ENCODE assay signal across 8 cellular contexts in genomic region chr17:46940692-46941404, GRCh38. TPM values are rescaled to one million over a fixed set of nuclear protein-coding genes. Genes with fewer than 3 reads are reported as not detected.
A peak's percentile ranks its signal among the peaks of the same experiment; 100 is the strongest.
DNase-seq lines count a peak whose midpoint lies in the region; ATAC-seq and TF ChIP-seq lines count a peak whose summit lies in the region.

No MANE protein-coding gene starts in this region.

- H3K9me3 Mint-ChIP-seq in activated naive CD8-positive, alpha-beta T cell treated with anti-CD3 and anti-CD28 coated beads, Interleukin-2, amount 10 ng/mL, durations not matched to agents 7 days and 5 days: no peaks in the 10 kb centered on the region

- no peaks in the 10 kb centered on the region for H3K27me3 Mint-ChIP-seq in activated naive CD8-positive, alpha-beta T cell treated with anti-CD3 and anti-CD28 coated beads, Interleukin-2, amount 10 ng/mL, durations not matched to agents 7 days and 5 days

- CTCF ChIA-PET in BJ (lab: Yijun Ruan, JAX): interaction anchor here (0.6 to 8.1 kb wide), 20 partner anchors 9 to 128 kb away, joined by 3 to 146 read pairs (median 12); no protein-coding TSS in a partner anchor

- peaks cover 20% of the 10 kb centered on the region for H3K4me1 Mint-ChIP-seq in activated naive CD8-positive, alpha-beta T cell treated with anti-CD3 and anti-CD28 coated beads, Interleukin-2, amount 10 ng/mL, durations not matched to agents 7 days and 5 days

- peak overlapping the region in 1 of 10 donors; percentile 24 for H3K27ac ChIP-seq in heart right ventricle

- H3K4me1 ChIP-seq in heart right ventricle: peaks cover 0 to 33% (median 18%) of the 10 kb centered on the region in 9 donors

- peaks cover 4% of the 10 kb centered on the region for H3K36me3 Mint-ChIP-seq in activated naive CD8-positive, alpha-beta T cell treated with anti-CD3 and anti-CD28 coated beads, Interleukin-2, amount 10 ng/mL, durations not matched to agents 7 days and 5 days

- POLR2A ChIA-PET in BJ (lab: Charles Lee): no interaction called here
- POLR2A ChIA-PET in activated naive CD8-positive, alpha-beta T cell treated with anti-CD3 and anti-CD28 coated beads, Interleukin-2, amount 10 ng/mL, durations not matched to agents 7 days and 5 days (lab: Charles Lee): no interaction called here

- 39 to 42% methylated on average over 7 of the region's 7 CpGs for WGBS in heart right ventricle, 2 donors

- TF ChIP-seq CTCF in BJ (IDR thresholded peaks at IDR 0.05; ENCODE audit: insufficient read depth, low read depth, low read length) (peak; percentile 94), heart right ventricle (IDR thresholded peaks at IDR 0.05) (peak; percentile 55 to 89 (median 84)), retinal pigment epithelial cell (conservative IDR thresholded peaks at IDR 0.05; ENCODE audit: low read depth, low read length) (peak; percentile 97)

- H3K36me3 ChIP-seq in BJ (ENCODE audit: control insufficient read depth, insufficient read depth, low read length) (peaks cover 18% of the 10 kb centered on the region), heart right ventricle (peaks cover 0 to 64% (median 37%) of the 10 kb centered on the region in 9 donors)

- H3K27me3 ChIP-seq in BJ (ENCODE audit: control insufficient read depth, insufficient read depth, low read length): no peaks in the 10 kb centered on the region
- no peaks in the 10 kb centered on the region for H3K27me3 ChIP-seq in heart right ventricle

- H3K4me3 ChIP-seq in BJ (ENCODE audit: low read depth, low read length) (no peak overlapping the region), heart right ventricle (no peak overlapping the region), retinal pigment epithelial cell (ENCODE audit: low read length) (no peak overlapping the region)

- ATAC-seq in GM21423 (IDR thresholded peaks at IDR 0.05; ENCODE audit: unreplicated experiment) (peak; percentile 71), heart right ventricle (peak; percentile 68 to 88 (median 78))
- ATAC-seq in activated naive CD8-positive, alpha-beta T cell treated with anti-CD3 and anti-CD28 coated beads, Interleukin-2, amount 10 ng/mL, durations not matched to agents 7 days and 5 days (ENCODE audit: low read depth): peak; percentile 81

- H3K9me3 ChIP-seq in heart right ventricle: no peaks in the 10 kb centered on the region

- DNase-seq in BJ (ENCODE audit: low read depth) (no peak), NCI-H1417 (lab: John Stamatoyannopoulos, UW) (peak; percentile 54 to 82 (median 57)), SW480 (ENCODE audit: low spot score) (peak; percentile 66), heart right ventricle (peak; percentile 64 to 78), retinal pigment epithelial cell (ENCODE audit: low read depth) (no peak), mesenteric fat pad (ENCODE audit: low spot score) (no peak)
- peak; percentile 69 for DNase-seq in activated naive CD8-positive, alpha-beta T cell treated with anti-CD3 and anti-CD28 coated beads, Interleukin-2, amount 10 ng/mL, durations not matched to agents 7 days and 5 days

- intact Hi-C loops in heart right ventricle (cut with DNase I): loop anchor here in 6 of 10 donors (2.0 to 10.0 kb wide), 4 partner anchors 56 to 100 kb away; no protein-coding TSS in a partner anchor

- peak overlapping the region; percentile 67 for H3K27ac Mint-ChIP-seq in activated naive CD8-positive, alpha-beta T cell treated with anti-CD3 and anti-CD28 coated beads, Interleukin-2, amount 10 ng/mL, durations not matched to agents 7 days and 5 days

- no peak overlapping the region for H3K4me3 Mint-ChIP-seq in activated naive CD8-positive, alpha-beta T cell treated with anti-CD3 and anti-CD28 coated beads, Interleukin-2, amount 10 ng/mL, durations not matched to agents 7 days and 5 days

RNA-seq across cellular contexts. Expression of gene GOSR2, which starts 17.9 kb away (rescaled TPM):
- 72.8 and 82.0 TPM in 2 replicates for polyA plus RNA-seq in BJ (2011; rRNA removed)
- polyA minus RNA-seq in BJ (2011; rRNA and poly(A)+ RNA removed): 47.1 and 70.7 TPM in 2 replicates
- total RNA-seq in activated naive CD8-positive, alpha-beta T cell treated with anti-CD3 and anti-CD28 coated beads, Interleukin-2, amount 10 ng/mL, durations not matched to agents 7 days and 5 days: 10 to 100 TPM; 67.2 to 68.5 TPM
- total RNA-seq in heart right ventricle: 10 to 100 TPM; 33.3 to 47.3 (median 40.0) TPM
- 10 to 100 TPM; 20.3 to 44.4 TPM for polyA plus RNA-seq in heart right ventricle
- total RNA-seq in mesenteric fat pad: 60.8 TPM

RNA-seq across cellular contexts. Expression of gene RPRML, which starts 38.2 kb away (rescaled TPM):
- polyA plus RNA-seq in BJ (2011; rRNA removed): not detected in 2 replicates
- polyA minus RNA-seq in BJ (2011; rRNA and poly(A)+ RNA removed): not detected in 2 replicates
- total RNA-seq in activated naive CD8-positive, alpha-beta T cell treated with anti-CD3 and anti-CD28 coated beads, Interleukin-2, amount 10 ng/mL, durations not matched to agents 7 days and 5 days: not detected
- under 1 TPM in 1 of 10 donors, not detected in 9; 0.37 TPM for total RNA-seq in heart right ventricle
- polyA plus RNA-seq in heart right ventricle: under 1 TPM in 1 of 2 donors, not detected in 1; 0.38 TPM
- total RNA-seq in mesenteric fat pad: not detected

Comparison
In these comparisons a context has a peak if more than half of its experiments do, and no peak if none do; other contexts are left out.
1. DNase-seq: peak in NCI-H1417 (3 of 3), SW480 (single experiment), activated naive CD8-positive, alpha-beta T cell treated with anti-CD3 and anti-CD28 coated beads, Interleukin-2, amount 10 ng/mL, durations not matched to agents 7 days and 5 days (single experiment) and heart right ventricle (2 of 2); none in BJ (single experiment), retinal pigment epithelial cell (single experiment) and mesenteric fat pad (single experiment).
2. Peak in every context shown above with its lines, with median percentiles within 50 percentile points of each other: CTCF ChIP-seq and ATAC-seq.